In the genomic region with DNA sequence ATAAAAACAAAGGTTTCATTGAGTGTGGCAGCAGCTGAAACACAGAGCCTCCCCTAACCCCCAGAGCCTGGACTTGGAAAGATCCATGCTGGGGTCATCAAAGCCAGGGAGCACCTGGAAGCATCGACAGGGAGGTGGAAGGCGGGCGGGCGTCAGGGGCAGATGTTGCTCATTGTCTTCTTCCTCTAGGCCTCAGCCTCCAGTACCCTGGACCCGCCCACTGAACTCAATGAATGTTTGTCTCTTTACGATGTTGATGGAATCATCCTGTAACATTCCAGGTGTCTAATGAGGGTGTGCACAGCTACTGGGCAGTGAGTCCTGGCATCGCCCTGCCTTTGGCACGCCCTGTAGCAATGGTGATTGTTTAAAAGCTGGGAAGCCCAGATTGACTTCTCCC, we compare ENCODE assay signal across 1 cellular context.
TF ChIP-seq lines count a peak whose summit lies in the region.

No MANE protein-coding gene starts in this region.

TF ChIP-seq in SK-N-SH treated with all-trans-retinoic acid at 6 μM for 48 hours, 23 proteins besides CTCF, POLR2A, EP300 and RAD21 (continued from another document):
- TF ChIP-seq, protein P1, sequence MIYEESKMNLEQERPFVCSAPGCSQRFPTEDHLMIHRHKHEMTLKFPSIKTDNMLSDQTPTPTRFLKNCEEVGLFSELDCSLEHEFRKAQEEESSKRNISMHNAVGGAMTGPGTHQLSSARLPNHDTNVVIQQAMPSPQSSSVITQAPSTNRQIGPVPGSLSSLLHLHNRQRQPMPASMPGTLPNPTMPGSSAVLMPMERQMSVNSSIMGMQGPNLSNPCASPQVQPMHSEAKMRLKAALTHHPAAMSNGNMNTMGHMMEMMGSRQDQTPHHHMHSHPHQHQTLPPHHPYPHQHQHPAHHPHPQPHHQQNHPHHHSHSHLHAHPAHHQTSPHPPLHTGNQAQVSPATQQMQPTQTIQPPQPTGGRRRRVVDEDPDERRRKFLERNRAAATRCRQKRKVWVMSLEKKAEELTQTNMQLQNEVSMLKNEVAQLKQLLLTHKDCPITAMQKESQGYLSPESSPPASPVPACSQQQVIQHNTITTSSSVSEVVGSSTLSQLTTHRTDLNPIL (CRISPR knock-in tag; IDR thresholded peaks at IDR 0.05; ENCODE audit: low read depth), result no peak
- TF ChIP-seq, protein P2, sequence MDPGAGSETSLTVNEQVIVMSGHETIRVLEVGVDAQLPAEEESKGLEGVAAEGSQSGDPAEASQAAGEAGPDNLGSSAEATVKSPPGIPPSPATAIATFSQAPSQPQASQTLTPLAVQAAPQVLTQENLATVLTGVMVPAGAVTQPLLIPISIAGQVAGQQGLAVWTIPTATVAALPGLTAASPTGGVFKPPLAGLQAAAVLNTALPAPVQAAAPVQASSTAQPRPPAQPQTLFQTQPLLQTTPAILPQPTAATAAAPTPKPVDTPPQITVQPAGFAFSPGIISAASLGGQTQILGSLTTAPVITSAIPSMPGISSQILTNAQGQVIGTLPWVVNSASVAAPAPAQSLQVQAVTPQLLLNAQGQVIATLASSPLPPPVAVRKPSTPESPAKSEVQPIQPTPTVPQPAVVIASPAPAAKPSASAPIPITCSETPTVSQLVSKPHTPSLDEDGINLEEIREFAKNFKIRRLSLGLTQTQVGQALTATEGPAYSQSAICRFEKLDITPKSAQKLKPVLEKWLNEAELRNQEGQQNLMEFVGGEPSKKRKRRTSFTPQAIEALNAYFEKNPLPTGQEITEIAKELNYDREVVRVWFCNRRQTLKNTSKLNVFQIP (CRISPR knock-in tag; IDR thresholded peaks at IDR 0.05; ENCODE audit: borderline replicate concordance, low read depth), result no peak
- TF ChIP-seq TOX (CRISPR knock-in tag; IDR thresholded peaks at IDR 0.05; ENCODE audit: borderline replicate concordance), result no peak
